In the genomic region with DNA sequence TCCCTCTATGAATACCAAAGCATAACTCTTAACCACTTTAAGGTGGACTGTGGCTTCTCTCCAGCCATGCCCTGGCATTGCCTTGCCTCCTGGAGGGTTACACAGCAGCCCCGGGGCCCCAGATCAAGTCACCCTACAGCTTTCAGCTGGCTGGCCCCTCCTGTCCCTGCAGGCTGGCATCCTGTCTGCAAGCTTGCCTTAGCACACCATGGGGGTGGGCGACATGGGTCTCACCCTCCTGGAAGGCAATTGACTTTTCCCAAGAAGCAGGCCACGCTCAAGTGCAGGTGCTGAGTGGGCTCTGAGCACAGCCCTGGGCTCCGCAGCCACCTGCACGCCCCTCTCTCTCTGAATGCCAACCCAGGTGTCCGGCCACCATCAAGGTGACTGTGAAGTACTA, we compare ENCODE assay signal across 16 cellular contexts. TPM values are rescaled to one million over a fixed set of nuclear protein-coding genes. Genes with fewer than 3 reads are reported as not detected.
DNase-seq lines count a peak whose midpoint lies in the region; ATAC-seq and TF ChIP-seq lines count a peak whose summit lies in the region.
"Had no signal": no experiment of that assay in that cellular context is flagged by ENCODE, and none has a peak within 500 bp of the region (broad histone marks: within the 10 kb centered on the region; RNA-seq: fewer than 3 reads in every experiment).

No MANE protein-coding gene starts in this region.

- DNase-seq in NCI-H1417 (lab: John Stamatoyannopoulos, UW) (peak in 2 of 3 experiments; percentile 43 to 64), NCI-H1417 treated with DMSO at 0.1 percent for 48 hours (lab: John Stamatoyannopoulos, UW) (no peak), DND-41 (peak; percentile 71), T-helper 17 cell (no peak), neuronal stem cell (ENCODE audit: low spot score) (no peak), NCI-H446 treated with DMSO at 0.1 percent for 48 hours (lab: John Stamatoyannopoulos, UW) (no peak), hepatic stellate cell (ENCODE audit: low spot score) (no peak)
- DNase-seq in stimulated activated naive B cell treated with anti-CD40 and anti-IgM and Interleukin-4, amounts not matched to agents 10 μg/mL and 1 μg/mL and 100 μg/mL, for 72 hours = no peak
- DNase-seq: 8988T; CD4-positive, alpha-beta memory T cell; DMS79 treated with DMSO at 0.1 percent for 48 hours; EL; H9 had no signal

- no peaks in the 10 kb centered on the region for H3K9me3 ChIP-seq in DND-41 (ENCODE audit: insufficient read depth, low read length, severe bottlenecking)
- H3K9me3 ChIP-seq in T-helper 17 cell (ENCODE audit: control insufficient read depth, low read length, poor library complexity, severe bottlenecking) = no peaks in the 10 kb centered on the region
- H3K9me3 ChIP-seq in neuronal stem cell (replicated peaks in 1 of 2; ENCODE audit: control insufficient read depth in 2 of 2, insufficient read depth in 1 of 2, low read depth in 1 of 2, low read length in 2 of 2) = no peaks in the 10 kb centered on the region

- H3K14ac ChIP-seq in neuronal stem cell (ENCODE audit: low read length) = no peak overlapping the region

- H2AK5ac ChIP-seq in neuronal stem cell (ENCODE audit: low read depth, low read length) = no peak overlapping the region

- no peaks in the 10 kb centered on the region for H3K79me2 ChIP-seq in DND-41 (ENCODE audit: insufficient read depth, low read length)

- H3K18ac ChIP-seq in neuronal stem cell (ENCODE audit: low read length) = peak overlapping the region; percentile 69

- no peaks in the 10 kb centered on the region for H3K27me3 Mint-ChIP-seq in T-helper 17 cell
- H3K27me3 Mint-ChIP-seq in stimulated activated naive B cell treated with anti-CD40 and anti-IgM and Interleukin-4, amounts not matched to agents 10 μg/mL and 1 μg/mL and 100 μg/mL, for 72 hours = no peaks in the 10 kb centered on the region
- H3K27me3 Mint-ChIP-seq: CD4-positive, alpha-beta memory T cell had no signal

- no peaks in the 10 kb centered on the region for H3K36me3 ChIP-seq in DND-41 (ENCODE audit: insufficient read depth, low read length)
- H3K36me3 ChIP-seq in neuronal stem cell (replicated peaks in 1 of 2; ENCODE audit: control insufficient read depth in 2 of 2, insufficient read depth in 2 of 2, low read length in 2 of 2) = no peaks in the 10 kb centered on the region
- H3K36me3 ChIP-seq: BLaER1 had no signal

- peak; percentile 83 for ATAC-seq in DND-41 (ENCODE audit: insufficient read depth, low read depth)
- ATAC-seq in T-helper 17 cell = no peak
- no peak for ATAC-seq in stimulated activated naive B cell treated with anti-CD40 and anti-IgM and Interleukin-4, amounts not matched to agents 10 μg/mL and 1 μg/mL and 100 μg/mL, for 72 hours (replicated peaks)
- ATAC-seq: GM12878 had no signal

- H2BK15ac ChIP-seq in neuronal stem cell (ENCODE audit: low read length) = no peak overlapping the region

- no peak overlapping the region for H2BK120ac ChIP-seq in neuronal stem cell (ENCODE audit: low read depth, low read length)

- no peak overlapping the region for H4K91ac ChIP-seq in neuronal stem cell (ENCODE audit: low read depth, low read length, poor library complexity)

- H3K4ac ChIP-seq in neuronal stem cell (ENCODE audit: low read length) = no peak overlapping the region

- H3K27me3 ChIP-seq in DND-41 (ENCODE audit: insufficient read depth, low read length, poor library complexity) = no peaks in the 10 kb centered on the region
- H3K27me3 ChIP-seq in neuronal stem cell (ENCODE audit: control insufficient read depth in 3 of 3, insufficient read depth in 3 of 3, low read depth in 1 of 3, low read length in 3 of 3) = no peaks in the 10 kb centered on the region
- H3K27me3 ChIP-seq: BLaER1 had no signal

- H4K20me1 ChIP-seq in DND-41 (ENCODE audit: insufficient read depth, low read length) = no peaks in the 10 kb centered on the region
- H4K20me1 ChIP-seq: BLaER1 had no signal

- H2BK12ac ChIP-seq in neuronal stem cell (ENCODE audit: low read length) = no peak overlapping the region

- no peaks in the 10 kb centered on the region for H3K79me1 ChIP-seq in neuronal stem cell (ENCODE audit: low read depth, low read length)

- H2AFZ ChIP-seq in DND-41 (ENCODE audit: low read depth, low read length) = no peak overlapping the region
- no peak overlapping the region for H2AFZ ChIP-seq in neuronal stem cell (ENCODE audit: low read length)

- no peak overlapping the region for H4K8ac ChIP-seq in neuronal stem cell (ENCODE audit: low read depth, low read length)

- H3K9ac ChIP-seq in DND-41 (ENCODE audit: low read depth, low read length) (no peak overlapping the region), neuronal stem cell (ENCODE audit: low read depth, low read length, poor library complexity) (peak overlapping the region; percentile 35)
- H3K9ac ChIP-seq: BLaER1 had no signal

- H3K4me3 ChIP-seq in DND-41 (ENCODE audit: low read depth in 1 of 2, low read length in 2 of 2) = no peak overlapping the region
- no peak overlapping the region for H3K4me3 ChIP-seq in neuronal stem cell (ENCODE audit: low read length in 2 of 2)
- H3K4me3 ChIP-seq: BLaER1, GM12878 had no signal

- H2BK5ac ChIP-seq in neuronal stem cell (ENCODE audit: low read length) = no peak overlapping the region

- H3K36me3 Mint-ChIP-seq in T-helper 17 cell (ENCODE audit: low read depth) = no peaks in the 10 kb centered on the region
- no peaks in the 10 kb centered on the region for H3K36me3 Mint-ChIP-seq in stimulated activated naive B cell treated with anti-CD40 and anti-IgM and Interleukin-4, amounts not matched to agents 10 μg/mL and 1 μg/mL and 100 μg/mL, for 72 hours
- H3K36me3 Mint-ChIP-seq: CD14-positive monocyte; CD4-positive, alpha-beta memory T cell had no signal

- H3K4me1 ChIP-seq in DND-41 (ENCODE audit: insufficient read depth, low read length) (peaks cover 30% of the 10 kb centered on the region), neuronal stem cell (ENCODE audit: control insufficient read depth in 2 of 2, insufficient read depth in 1 of 2, low read depth in 1 of 2, low read length in 2 of 2) (no peaks in the 10 kb centered on the region)

- H3K4me1 Mint-ChIP-seq in T-helper 17 cell = peaks cover 5% of the 10 kb centered on the region
- peaks cover 5 to 9% of the 10 kb centered on the region in 2 donors for H3K4me1 Mint-ChIP-seq in stimulated activated naive B cell treated with anti-CD40 and anti-IgM and Interleukin-4, amounts not matched to agents 10 μg/mL and 1 μg/mL and 100 μg/mL, for 72 hours
- H3K4me1 Mint-ChIP-seq: CD14-positive monocyte, H9 had no signal

- H3K4me2 ChIP-seq in DND-41 (ENCODE audit: insufficient read depth, low read length) = no peak overlapping the region
- no peak overlapping the region for H3K4me2 ChIP-seq in neuronal stem cell (ENCODE audit: insufficient read depth, low read length, poor library complexity, severe bottlenecking)

- peak overlapping the region; percentile 43 for H3K23ac ChIP-seq in neuronal stem cell (ENCODE audit: low read depth, low read length, poor library complexity)

- H3K4me3 Mint-ChIP-seq in T-helper 17 cell = no peak overlapping the region
- no peak overlapping the region for H3K4me3 Mint-ChIP-seq in stimulated activated naive B cell treated with anti-CD40 and anti-IgM and Interleukin-4, amounts not matched to agents 10 μg/mL and 1 μg/mL and 100 μg/mL, for 72 hours
- H3K4me3 Mint-ChIP-seq: CD14-positive monocyte; CD4-positive, alpha-beta memory T cell; H9 had no signal

- TF ChIP-seq CTCF in DND-41 (IDR thresholded peaks at IDR 0.05; ENCODE audit: borderline replicate concordance, extremely low read depth, low read length, poor library complexity, severe bottlenecking) = no peak

- no CpG with 5 or more reads among the region's 6 CpGs for WGBS in neuronal stem cell (ENCODE audit: extremely low coverage in 2 of 2, insufficient read length in 2 of 2, insufficient replicate concordance in 1 of 2), 2 donors

- peak overlapping the region; percentile 3 for H3K27ac Mint-ChIP-seq in T-helper 17 cell
- H3K27ac Mint-ChIP-seq in stimulated activated naive B cell treated with anti-CD40 and anti-IgM and Interleukin-4, amounts not matched to agents 10 μg/mL and 1 μg/mL and 100 μg/mL, for 72 hours = no peak overlapping the region
- H3K27ac Mint-ChIP-seq: CD14-positive monocyte, H9 had no signal

- H3K27ac ChIP-seq in DND-41 (ENCODE audit: low read length) (peak overlapping the region; percentile 32; the same call in 1 of the 2 replicates), neuronal stem cell (replicated peaks; ENCODE audit: low read length) (no peak overlapping the region)
- H3K27ac ChIP-seq: BLaER1 had no signal

- H3K9me3 Mint-ChIP-seq in stimulated activated naive B cell treated with anti-CD40 and anti-IgM and Interleukin-4, amounts not matched to agents 10 μg/mL and 1 μg/mL and 100 μg/mL, for 72 hours = no peaks in the 10 kb centered on the region
- H3K9me3 Mint-ChIP-seq: CD4-positive, alpha-beta memory T cell; H9 had no signal

RNA-seq across cellular contexts. Expression of gene AKTIP, which starts 25.8 kb away (rescaled TPM):
- total RNA-seq in T-helper 17 cell = 10 to 100 TPM; 28.5 to 32.4 TPM
- polyA plus RNA-seq in neuronal stem cell (2013, experiment 1 of 2) = 13.5 TPM
- 15.3 TPM for polyA plus RNA-seq in neuronal stem cell (2013, experiment 2 of 2)

Comparison
In these comparisons a context has a peak if more than half of its experiments do, and no peak if none do; other contexts are left out.
1. DNase-seq: peak in NCI-H1417 (2 of 3) and DND-41 (single experiment); none in NCI-H1417 treated with DMSO at 0.1 percent for 48 hours (single experiment), T-helper 17 cell (0 of 3), neuronal stem cell (single experiment), NCI-H446 treated with DMSO at 0.1 percent for 48 hours (single experiment), hepatic stellate cell (single experiment) and stimulated activated naive B cell treated with anti-CD40 and anti-IgM and Interleukin-4, amounts not matched to agents 10 μg/mL and 1 μg/mL and 100 μg/mL, for 72 hours (single experiment).